22 cellular contexts compared by ENCODE assay signal in the genomic region with DNA sequence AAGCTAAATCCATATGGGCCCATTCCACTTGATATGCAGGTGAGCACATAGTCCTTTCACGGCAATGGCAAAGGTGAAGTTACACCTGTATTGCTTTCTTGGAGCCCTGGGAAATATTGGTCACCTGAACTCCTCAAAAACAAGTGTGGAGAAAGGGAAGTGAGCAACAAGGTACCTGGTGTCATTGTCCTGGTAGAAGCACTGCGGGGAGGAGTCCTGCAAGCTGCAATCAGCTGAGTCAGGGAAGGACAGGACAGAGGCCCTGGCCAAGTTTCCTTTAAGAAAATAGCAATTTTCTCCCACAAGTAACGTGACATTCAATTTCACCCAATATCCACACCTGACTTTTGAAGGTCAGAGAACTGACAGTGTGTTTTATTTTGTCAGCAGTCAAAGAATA.
DNase-seq lines count a peak whose midpoint lies in the region; ATAC-seq, FAIRE-seq and TF ChIP-seq lines count a peak whose summit lies in the region.
"Had no signal": no experiment of that assay in that cellular context is flagged by ENCODE, and none has a peak within 500 bp of the region (broad histone marks: within the 10 kb centered on the region; RNA-seq: fewer than 3 reads in every experiment).

No MANE protein-coding gene starts in this region.

- H3K4me3 Mint-ChIP-seq in GM23338 = no peak overlapping the region
- H3K4me3 Mint-ChIP-seq: B cell; CD4-positive, alpha-beta T cell; CD8-positive, alpha-beta memory T cell had no signal

- DNase-seq in GM23338 (ENCODE audit: low spot score) (no peak), left lobe of liver (ENCODE audit: low spot score) (no peak), mucosa of descending colon (no peak), urothelium cell line (ENCODE audit: low spot score) (no peak), AG08395 (ENCODE audit: low spot score) (no peak)
- DNase-seq: CD4-positive, alpha-beta T cell; CD8-positive, alpha-beta memory T cell; DMS 273 treated with DMSO at 0.1 percent for 48 hours; DMS79; EL; GDM1; GOT3; H7; HCEC 1CT had no signal

- H3K27ac Mint-ChIP-seq in GM23338 = peak overlapping the region; percentile 29; the same call in 1 of the 2 replicates
- H3K27ac Mint-ChIP-seq: B cell; CD4-positive, alpha-beta T cell; CD8-positive, alpha-beta memory T cell had no signal

- intact Hi-C loops in mucosa of descending colon (cut with DNase I, micrococcal nuclease) = no loop called here

- TF ChIP-seq CTCF in 22Rv1 (IDR thresholded peaks at IDR 0.05) (no peak), GM23338 (conservative IDR thresholded peaks at IDR 0.05; ENCODE audit: low read depth in 2 of 2) (no peak), mucosa of descending colon (IDR thresholded peaks at IDR 0.05) (no peak)

- no peaks in the 10 kb centered on the region for H3K27me3 Mint-ChIP-seq in GM23338 (ENCODE audit: insufficient read depth, low read depth, poor library complexity)
- H3K27me3 Mint-ChIP-seq: B cell; CD4-positive, alpha-beta T cell had no signal

- H3K4me1 Mint-ChIP-seq in GM23338 = peaks cover 5% of the 10 kb centered on the region; the same call in 1 of the 3 replicates
- H3K4me1 Mint-ChIP-seq: B cell; CD8-positive, alpha-beta memory T cell had no signal

- H3K4me3 ChIP-seq in GM23338 (no peak overlapping the region), mucosa of descending colon (no peak overlapping the region)
- H3K4me3 ChIP-seq: BLaER1, GM12878 had no signal

- no peaks in the 10 kb centered on the region for H3K36me3 Mint-ChIP-seq in GM23338 (ENCODE audit: low read depth)
- H3K36me3 Mint-ChIP-seq: CD8-positive, alpha-beta memory T cell had no signal

- no peak for ATAC-seq in GM23338
- ATAC-seq in left lobe of liver = peak; percentile 34
- peak; percentile 18 for ATAC-seq in mucosa of descending colon
- ATAC-seq in HG03442 (IDR thresholded peaks at IDR 0.05; ENCODE audit: unreplicated experiment) = no peak
- ATAC-seq in GM18858 (IDR thresholded peaks at IDR 0.05; ENCODE audit: unreplicated experiment) = no peak
- ATAC-seq: GM12878 had no signal

- no peaks in the 10 kb centered on the region for H3K9me2 ChIP-seq in GM23338 (ENCODE audit: insufficient read depth)

- peaks cover 8% of the 10 kb centered on the region for H3K4me1 ChIP-seq in GM23338 (ENCODE audit: insufficient read depth)
- no peaks in the 10 kb centered on the region for H3K4me1 ChIP-seq in mucosa of descending colon (ENCODE audit: low read depth)
- H3K4me1 ChIP-seq: BLaER1 had no signal

- no peaks in the 10 kb centered on the region for H3K79me2 ChIP-seq in GM23338 (replicated peaks; ENCODE audit: insufficient read depth)

- no peak overlapping the region for H3K4me2 ChIP-seq in GM23338
- H3K4me2 ChIP-seq: BLaER1 had no signal

- FAIRE-seq in urothelium cell line (lab: Jason Lieb, UNC) = no peak
- FAIRE-seq: D721Med, GM12878 had no signal

- H3K9me3 ChIP-seq in mucosa of descending colon = no peaks in the 10 kb centered on the region

- no peaks in the 10 kb centered on the region; the same call in 1 of the 3 replicates for H3K9me3 Mint-ChIP-seq in GM23338
- H3K9me3 Mint-ChIP-seq: CD4-positive, alpha-beta T cell had no signal

- H3F3A ChIP-seq in GM23338 (replicated peaks; ENCODE audit: low read depth) = no peaks in the 10 kb centered on the region

- H2AFZ ChIP-seq in GM23338 = no peak overlapping the region

- H4K20me1 ChIP-seq in GM23338 (replicated peaks; ENCODE audit: insufficient read depth) = no peaks in the 10 kb centered on the region
- H4K20me1 ChIP-seq: BLaER1 had no signal

- H3K27ac ChIP-seq in 22Rv1 (peak overlapping the region; percentile 68), GM23338 (ENCODE audit: low read depth) (no peak overlapping the region)
- H3K27ac ChIP-seq: BLaER1, C4-2B had no signal

- no peaks in the 10 kb centered on the region for H3K27me3 ChIP-seq in GM23338 (ENCODE audit: insufficient read depth)
- H3K27me3 ChIP-seq: BLaER1 had no signal

- no peaks in the 10 kb centered on the region for H3K36me3 ChIP-seq in GM23338 (ENCODE audit: insufficient read depth)
- no peaks in the 10 kb centered on the region for H3K36me3 ChIP-seq in mucosa of descending colon (ENCODE audit: low read depth)
- H3K36me3 ChIP-seq: BLaER1 had no signal

TF ChIP-seq in GM23338, 12 proteins besides CTCF, POLR2A, EP300 and RAD21:
- TF ChIP-seq STAT1 (IDR thresholded peaks at IDR 0.05; ENCODE audit: unreplicated experiment) (no peak), POLR2AphosphoS5 (IDR thresholded peaks at IDR 0.05; ENCODE audit: low read depth) (no peak), NANOG (IDR thresholded peaks at IDR 0.05; ENCODE audit: borderline replicate concordance) (no peak)

Comparison
In these comparisons a context has a peak if more than half of its experiments do, and no peak if none do; other contexts are left out.
1. ATAC-seq: peak in left lobe of liver (single experiment) and mucosa of descending colon (single experiment); none in GM23338 (single experiment), HG03442 (single experiment) and GM18858 (single experiment).